ENCODE assay signal across 20 cellular contexts in the genomic region with DNA sequence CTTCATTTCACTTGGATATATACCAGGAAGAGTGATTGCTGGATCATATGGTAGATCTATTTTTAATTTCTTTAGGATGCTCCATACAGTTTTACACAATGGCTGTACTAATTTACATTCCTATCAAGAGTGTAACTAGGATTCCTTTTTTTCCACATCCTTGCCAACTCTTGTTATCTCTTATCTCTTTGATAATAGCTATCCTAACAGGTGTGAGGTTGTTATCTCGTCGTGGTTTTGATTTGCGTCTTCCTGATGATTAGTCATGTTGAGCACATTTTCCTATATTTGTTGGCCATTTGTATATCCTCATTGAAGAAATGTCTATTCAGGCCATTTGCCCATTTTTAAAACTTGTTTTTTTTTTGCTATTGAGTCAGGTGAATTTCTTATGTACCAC.
DNase-seq lines count a peak whose midpoint lies in the region; ATAC-seq, FAIRE-seq and TF ChIP-seq lines count a peak whose summit lies in the region.
"Had no signal": no experiment of that assay in that cellular context is flagged by ENCODE, and none has a peak within 500 bp of the region (broad histone marks: within the 10 kb centered on the region; RNA-seq: fewer than 3 reads in every experiment).

No MANE protein-coding gene starts in this region.

- H3K27ac ChIP-seq in astrocyte (ENCODE audit: low read depth, low read length), result no peak overlapping the region
- H3K27ac ChIP-seq in ascending aorta, result no peak overlapping the region
- H3K27ac ChIP-seq: 22Rv1, BLaER1, GM23248 had no signal

- H3K9me3 Mint-ChIP-seq in astrocyte (ENCODE audit: unreplicated experiment), result peaks cover 6% of the 10 kb centered on the region

- H3K4me1 Mint-ChIP-seq in astrocyte (ENCODE audit: low read depth, unreplicated experiment), result no peaks in the 10 kb centered on the region
- H3K4me1 Mint-ChIP-seq: CD8-positive, alpha-beta memory T cell had no signal

- ATAC-seq in GM21786 (IDR thresholded peaks at IDR 0.05; ENCODE audit: unreplicated experiment), result no peak
- ATAC-seq: HepG2 had no signal

- H3K9me3 ChIP-seq in astrocyte (ENCODE audit: insufficient read depth, low read depth, low read length) (no peaks in the 10 kb centered on the region), ascending aorta (no peaks in the 10 kb centered on the region)
- H3K9me3 ChIP-seq: BLaER1, Caco-2 had no signal

- H3K4me3 ChIP-seq in astrocyte (ENCODE audit: insufficient read depth, low read depth, low read length) (no peak overlapping the region), fibroblast of the aortic adventitia (ENCODE audit: low read depth, low read length) (no peak overlapping the region), ascending aorta (no peak overlapping the region)
- H3K4me3 ChIP-seq: BLaER1, GM23248 had no signal

- no peak overlapping the region for H3K4me2 ChIP-seq in astrocyte (ENCODE audit: low read length)
- H3K4me2 ChIP-seq: BLaER1 had no signal

- no peak overlapping the region for H3K4me3 Mint-ChIP-seq in astrocyte (ENCODE audit: unreplicated experiment)
- H3K4me3 Mint-ChIP-seq: CD8-positive, alpha-beta memory T cell had no signal

- intact Hi-C loops in ascending aorta (cut with DNase I), result no loop called here

- H3K27me3 Mint-ChIP-seq in astrocyte (ENCODE audit: low read depth, unreplicated experiment), result no peaks in the 10 kb centered on the region

- no peak overlapping the region for H3K9ac ChIP-seq in astrocyte (ENCODE audit: low read length)
- H3K9ac ChIP-seq: BLaER1, GM23248 had no signal

- H2AFZ ChIP-seq in astrocyte (ENCODE audit: low read depth, low read length), result no peak overlapping the region
- H2AFZ ChIP-seq: GM23248 had no signal

- no peaks in the 10 kb centered on the region for H4K20me1 ChIP-seq in astrocyte (ENCODE audit: insufficient read depth, low read length)
- H4K20me1 ChIP-seq: BLaER1 had no signal

- no peaks in the 10 kb centered on the region for H3K36me3 ChIP-seq in astrocyte (ENCODE audit: insufficient read depth, low read length)
- H3K36me3 ChIP-seq in ascending aorta, result no peaks in the 10 kb centered on the region
- H3K36me3 ChIP-seq: BLaER1 had no signal

- no peaks in the 10 kb centered on the region for H3K79me2 ChIP-seq in astrocyte (ENCODE audit: insufficient read depth, low read length)

- no peak overlapping the region for H3K27ac Mint-ChIP-seq in astrocyte (ENCODE audit: unreplicated experiment)
- H3K27ac Mint-ChIP-seq: CD8-positive, alpha-beta memory T cell had no signal

- H3K27me3 ChIP-seq in astrocyte (ENCODE audit: insufficient read depth, low read length), result no peaks in the 10 kb centered on the region
- no peaks in the 10 kb centered on the region for H3K27me3 ChIP-seq in ascending aorta
- H3K27me3 ChIP-seq: BLaER1 had no signal

- H3K36me3 Mint-ChIP-seq in astrocyte (ENCODE audit: low read depth, unreplicated experiment), result peaks cover 2% of the 10 kb centered on the region
- H3K36me3 Mint-ChIP-seq: CD8-positive, alpha-beta memory T cell had no signal

- peak; percentile 65 for DNase-seq in A172 (ENCODE audit: low spot score)
- peak; percentile 48 for DNase-seq in NCI-H146 treated with DMSO at 0.1 percent for 48 hours (lab: John Stamatoyannopoulos, UW; ENCODE audit: unreplicated experiment)
- peak; percentile 89 for DNase-seq in astrocyte (ENCODE audit: low read depth)
- DNase-seq in fibroblast of the aortic adventitia (ENCODE audit: low read depth), result peak; percentile 43
- no peak for DNase-seq in RKO (ENCODE audit: low spot score)
- DNase-seq in ascending aorta (ENCODE audit: low spot score in 2 of 2), result no peak
- no peak for DNase-seq in epidermal melanocyte (ENCODE audit: insufficient read length, low spot score)
- DNase-seq: AML-193; Caco-2; CD8-positive, alpha-beta memory T cell; DMS53; GF-D8; GM23248 had no signal

- TF ChIP-seq CTCF in astrocyte (IDR thresholded peaks at IDR 0.05; ENCODE audit: insufficient read depth, low read depth, low read length) (no peak), fibroblast of the aortic adventitia (IDR thresholded peaks at IDR 0.05; ENCODE audit: insufficient read depth, low read length) (no peak), ascending aorta (IDR thresholded peaks at IDR 0.05) (no peak)

- no peak for FAIRE-seq in astrocyte (lab: Jason Lieb, UNC)
- FAIRE-seq: GM18507, H54, HepG2, HTR-8/SVneo had no signal

- no peaks in the 10 kb centered on the region for H3K4me1 ChIP-seq in astrocyte (ENCODE audit: insufficient read depth, low read length)
- no peaks in the 10 kb centered on the region for H3K4me1 ChIP-seq in ascending aorta
- H3K4me1 ChIP-seq: BLaER1, Caco-2 had no signal

Comparison
In these comparisons a context has a peak if more than half of its experiments do, and no peak if none do; other contexts are left out.
1. DNase-seq: peak in A172 (single experiment), NCI-H146 treated with DMSO at 0.1 percent for 48 hours (single experiment), astrocyte (single experiment) and fibroblast of the aortic adventitia (single experiment); none in RKO (single experiment), ascending aorta (0 of 2) and epidermal melanocyte (single experiment).